Comparison of ENCODE assay signal across 25 cellular contexts in the genomic region with DNA sequence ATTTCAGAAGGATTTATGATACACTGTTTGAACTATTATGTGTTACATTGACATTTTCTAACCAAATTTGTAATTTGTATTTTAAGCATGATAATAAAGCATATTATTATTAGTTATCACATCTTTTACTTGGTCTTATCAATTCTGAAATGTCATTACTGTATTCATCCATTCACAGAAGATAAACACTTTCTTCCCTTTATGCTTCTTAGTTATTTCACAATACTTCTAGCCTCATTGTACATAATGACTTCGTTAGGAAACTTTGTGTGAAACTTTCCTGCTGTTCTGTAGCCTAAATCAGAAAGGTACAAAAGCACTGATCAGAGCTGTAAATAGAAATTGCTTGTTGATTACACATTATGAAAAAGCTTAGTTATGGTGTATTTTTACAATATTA.
"Had no signal": no experiment of that assay in that cellular context is flagged by ENCODE, and none has a peak within 500 bp of the region (broad histone marks: within the 10 kb centered on the region; RNA-seq: fewer than 3 reads in every experiment).

No MANE protein-coding gene starts in this region.

- H3K27ac ChIP-seq: PC-9, Peyer's patch, SJCRH30 had no signal

- H2AFZ ChIP-seq: PC-9 had no signal

- H3K4me2 ChIP-seq: PC-9 had no signal

- H3K36me3 ChIP-seq: MG63, Peyer's patch, SJCRH30 had no signal

- DNase-seq: Karpas-422, KG1, MG63, MV-4-11, NCI-H1048, NCI-H1105 treated with DMSO at 0.1 percent for 48 hours, NCI-H1417 treated with DMSO at 0.1 percent for 48 hours, NCI-H187, NCI-H2029, NCI-H2081 treated with DMSO at 0.1 percent for 48 hours, NCI-H2171, NCI-H226, NCI-H446, NCI-H510A, NCI-H524 treated with DMSO at 0.1 percent for 48 hours, NCI-H69, NCI-H774, OCI-M1, PC-9, Peyer's patch, SHP77 treated with DMSO at 0.1 percent for 48 hours, SJCRH30, T-helper 1 cell had no signal

- H3K27me3 ChIP-seq: MG63, Peyer's patch, SJCRH30 had no signal

- H3K4me3 ChIP-seq: MG63, PC-9, Peyer's patch, SJCRH30 had no signal

- H3K9me3 ChIP-seq: MG63, Peyer's patch, SJCRH30 had no signal

- H3K4me1 ChIP-seq: Peyer's patch, SJCRH30 had no signal

- ATAC-seq: Right ventricle myocardium inferior, SK-N-SH treated with all-trans-retinoic acid at 6 μM for 48 hours had no signal
